Comparison of ENCODE assay signal across 2 cellular contexts in the genomic region with DNA sequence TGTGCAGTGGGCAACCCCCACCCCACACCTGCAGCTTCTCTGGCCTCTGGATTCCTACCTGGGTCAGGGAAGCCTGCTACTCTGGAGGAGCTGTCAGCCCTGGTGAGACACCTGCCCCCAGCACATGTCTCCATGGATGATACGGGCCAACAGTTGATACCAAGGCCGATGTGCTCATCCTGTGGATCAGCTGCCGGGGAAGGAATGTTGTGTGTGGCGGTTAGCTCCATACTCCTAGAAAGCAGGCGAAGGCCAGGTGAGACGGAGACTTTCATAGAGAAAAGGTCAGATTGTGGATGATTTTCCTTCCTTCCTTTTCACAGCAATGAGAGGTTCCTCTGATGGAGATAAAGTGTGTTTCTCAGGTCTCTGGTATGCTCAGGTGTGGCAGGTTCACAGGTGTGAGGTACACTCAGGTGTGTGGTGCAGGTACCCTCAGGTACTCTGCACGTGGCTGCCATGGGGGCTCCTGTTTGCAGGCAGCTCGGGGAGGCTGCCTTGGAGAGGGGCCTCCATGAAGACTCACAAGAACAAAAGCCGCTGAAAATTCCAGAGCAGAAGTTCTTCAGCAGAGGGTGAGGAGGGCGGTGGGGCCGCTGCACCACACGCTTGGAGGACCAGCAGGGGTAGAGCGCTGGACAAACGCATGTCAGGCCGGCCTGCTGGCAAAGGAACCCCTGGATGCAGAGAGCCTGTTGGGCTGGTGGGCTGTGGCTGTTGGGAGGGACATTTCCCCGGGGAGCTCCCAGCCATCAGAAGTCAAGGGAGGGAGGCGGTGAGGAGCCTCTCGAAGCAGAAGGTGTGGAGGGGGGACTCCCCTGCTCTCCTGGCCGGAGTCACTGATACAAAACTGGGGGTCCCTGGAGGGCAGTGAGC.
TF ChIP-seq lines count a peak whose summit lies in the region.

No MANE protein-coding gene starts in this region.

TF ChIP-seq in HEK293, 187 proteins besides CTCF, POLR2A, EP300 and RAD21 (continued from another document):
- TF ChIP-seq ZNF600 (tag by site-specific recombination; IDR thresholded peaks at IDR 0.05) (0 out of 2 replicates have a peak, but pooled peaks have one; percentile 22), ZBTB7A (tag by site-specific recombination; IDR thresholded peaks at IDR 0.05; ENCODE audit: low read depth) (no peak), ZNF623 (tag by site-specific recombination; IDR thresholded peaks at IDR 0.05) (no peak), ZEB2 (tag by site-specific recombination; IDR thresholded peaks at IDR 0.05) (peak; percentile 93), YY2 (tag by site-specific recombination; IDR thresholded peaks at IDR 0.05) (no peak), BCL11A (tag by site-specific recombination; IDR thresholded peaks at IDR 0.05; ENCODE audit: low read depth) (no peak), IKZF3 (tag by site-specific recombination; IDR thresholded peaks at IDR 0.05) (no peak), ZIC2 (tag by site-specific recombination; IDR thresholded peaks at IDR 0.05) (peak; percentile 62), OVOL3 (tag by site-specific recombination; IDR thresholded peaks at IDR 0.05) (no peak), ZNF112 (tag by site-specific recombination; IDR thresholded peaks at IDR 0.05) (no peak), ZNF174 (tag by site-specific recombination; IDR thresholded peaks at IDR 0.05) (no peak)
- TF ChIP-seq, protein P1, sequence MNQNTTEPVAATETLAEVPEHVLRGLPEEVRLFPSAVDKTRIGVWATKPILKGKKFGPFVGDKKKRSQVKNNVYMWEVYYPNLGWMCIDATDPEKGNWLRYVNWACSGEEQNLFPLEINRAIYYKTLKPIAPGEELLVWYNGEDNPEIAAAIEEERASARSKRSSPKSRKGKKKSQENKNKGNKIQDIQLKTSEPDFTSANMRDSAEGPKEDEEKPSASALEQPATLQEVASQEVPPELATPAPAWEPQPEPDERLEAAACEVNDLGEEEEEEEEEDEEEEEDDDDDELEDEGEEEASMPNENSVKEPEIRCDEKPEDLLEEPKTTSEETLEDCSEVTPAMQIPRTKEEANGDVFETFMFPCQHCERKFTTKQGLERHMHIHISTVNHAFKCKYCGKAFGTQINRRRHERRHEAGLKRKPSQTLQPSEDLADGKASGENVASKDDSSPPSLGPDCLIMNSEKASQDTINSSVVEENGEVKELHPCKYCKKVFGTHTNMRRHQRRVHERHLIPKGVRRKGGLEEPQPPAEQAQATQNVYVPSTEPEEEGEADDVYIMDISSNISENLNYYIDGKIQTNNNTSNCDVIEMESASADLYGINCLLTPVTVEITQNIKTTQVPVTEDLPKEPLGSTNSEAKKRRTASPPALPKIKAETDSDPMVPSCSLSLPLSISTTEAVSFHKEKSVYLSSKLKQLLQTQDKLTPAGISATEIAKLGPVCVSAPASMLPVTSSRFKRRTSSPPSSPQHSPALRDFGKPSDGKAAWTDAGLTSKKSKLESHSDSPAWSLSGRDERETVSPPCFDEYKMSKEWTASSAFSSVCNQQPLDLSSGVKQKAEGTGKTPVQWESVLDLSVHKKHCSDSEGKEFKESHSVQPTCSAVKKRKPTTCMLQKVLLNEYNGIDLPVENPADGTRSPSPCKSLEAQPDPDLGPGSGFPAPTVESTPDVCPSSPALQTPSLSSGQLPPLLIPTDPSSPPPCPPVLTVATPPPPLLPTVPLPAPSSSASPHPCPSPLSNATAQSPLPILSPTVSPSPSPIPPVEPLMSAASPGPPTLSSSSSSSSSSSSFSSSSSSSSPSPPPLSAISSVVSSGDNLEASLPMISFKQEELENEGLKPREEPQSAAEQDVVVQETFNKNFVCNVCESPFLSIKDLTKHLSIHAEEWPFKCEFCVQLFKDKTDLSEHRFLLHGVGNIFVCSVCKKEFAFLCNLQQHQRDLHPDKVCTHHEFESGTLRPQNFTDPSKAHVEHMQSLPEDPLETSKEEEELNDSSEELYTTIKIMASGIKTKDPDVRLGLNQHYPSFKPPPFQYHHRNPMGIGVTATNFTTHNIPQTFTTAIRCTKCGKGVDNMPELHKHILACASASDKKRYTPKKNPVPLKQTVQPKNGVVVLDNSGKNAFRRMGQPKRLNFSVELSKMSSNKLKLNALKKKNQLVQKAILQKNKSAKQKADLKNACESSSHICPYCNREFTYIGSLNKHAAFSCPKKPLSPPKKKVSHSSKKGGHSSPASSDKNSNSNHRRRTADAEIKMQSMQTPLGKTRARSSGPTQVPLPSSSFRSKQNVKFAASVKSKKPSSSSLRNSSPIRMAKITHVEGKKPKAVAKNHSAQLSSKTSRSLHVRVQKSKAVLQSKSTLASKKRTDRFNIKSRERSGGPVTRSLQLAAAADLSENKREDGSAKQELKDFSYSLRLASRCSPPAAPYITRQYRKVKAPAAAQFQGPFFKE (tag by site-specific recombination; IDR thresholded peaks at IDR 0.05; ENCODE audit: borderline replicate concordance) = no peak

TF ChIP-seq in IMR-90, 13 proteins besides CTCF, POLR2A, EP300 and RAD21 (continued from another document):
- TF ChIP-seq RCOR1 (IDR thresholded peaks at IDR 0.05; ENCODE audit: insufficient replicate concordance, low read length) (no peak), MAFK (IDR thresholded peaks at IDR 0.05; ENCODE audit: low read depth, low read length) (no peak), SMC3 (IDR thresholded peaks at IDR 0.05; ENCODE audit: low read depth, low read length) (no peak), MXI1 (IDR thresholded peaks at IDR 0.05; ENCODE audit: borderline replicate concordance, low read depth, low read length) (no peak), FOS (IDR thresholded peaks at IDR 0.05; ENCODE audit: low read depth, low read length) (no peak), CHD1 (IDR thresholded peaks at IDR 0.05; ENCODE audit: low read depth, low read length) (no peak), BHLHE40 (IDR thresholded peaks at IDR 0.05; ENCODE audit: low read depth, low read length) (no peak), CEBPB (IDR thresholded peaks at IDR 0.05; ENCODE audit: low read depth, low read length) (no peak)
- TF ChIP-seq, protein P2, sequence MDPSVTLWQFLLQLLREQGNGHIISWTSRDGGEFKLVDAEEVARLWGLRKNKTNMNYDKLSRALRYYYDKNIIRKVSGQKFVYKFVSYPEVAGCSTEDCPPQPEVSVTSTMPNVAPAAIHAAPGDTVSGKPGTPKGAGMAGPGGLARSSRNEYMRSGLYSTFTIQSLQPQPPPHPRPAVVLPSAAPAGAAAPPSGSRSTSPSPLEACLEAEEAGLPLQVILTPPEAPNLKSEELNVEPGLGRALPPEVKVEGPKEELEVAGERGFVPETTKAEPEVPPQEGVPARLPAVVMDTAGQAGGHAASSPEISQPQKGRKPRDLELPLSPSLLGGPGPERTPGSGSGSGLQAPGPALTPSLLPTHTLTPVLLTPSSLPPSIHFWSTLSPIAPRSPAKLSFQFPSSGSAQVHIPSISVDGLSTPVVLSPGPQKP (IDR thresholded peaks at IDR 0.05; ENCODE audit: borderline replicate concordance, low read depth, low read length) = no peak
- TF ChIP-seq, protein P3, sequence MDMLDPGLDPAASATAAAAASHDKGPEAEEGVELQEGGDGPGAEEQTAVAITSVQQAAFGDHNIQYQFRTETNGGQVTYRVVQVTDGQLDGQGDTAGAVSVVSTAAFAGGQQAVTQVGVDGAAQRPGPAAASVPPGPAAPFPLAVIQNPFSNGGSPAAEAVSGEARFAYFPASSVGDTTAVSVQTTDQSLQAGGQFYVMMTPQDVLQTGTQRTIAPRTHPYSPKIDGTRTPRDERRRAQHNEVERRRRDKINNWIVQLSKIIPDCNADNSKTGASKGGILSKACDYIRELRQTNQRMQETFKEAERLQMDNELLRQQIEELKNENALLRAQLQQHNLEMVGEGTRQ (IDR thresholded peaks at IDR 0.05; ENCODE audit: low read depth, low read length) = no peak
TF ChIP-seq in IMR-90: peak in this region for 0.
